Comparison of ENCODE assay signal across 8 cellular contexts in the genomic region with DNA sequence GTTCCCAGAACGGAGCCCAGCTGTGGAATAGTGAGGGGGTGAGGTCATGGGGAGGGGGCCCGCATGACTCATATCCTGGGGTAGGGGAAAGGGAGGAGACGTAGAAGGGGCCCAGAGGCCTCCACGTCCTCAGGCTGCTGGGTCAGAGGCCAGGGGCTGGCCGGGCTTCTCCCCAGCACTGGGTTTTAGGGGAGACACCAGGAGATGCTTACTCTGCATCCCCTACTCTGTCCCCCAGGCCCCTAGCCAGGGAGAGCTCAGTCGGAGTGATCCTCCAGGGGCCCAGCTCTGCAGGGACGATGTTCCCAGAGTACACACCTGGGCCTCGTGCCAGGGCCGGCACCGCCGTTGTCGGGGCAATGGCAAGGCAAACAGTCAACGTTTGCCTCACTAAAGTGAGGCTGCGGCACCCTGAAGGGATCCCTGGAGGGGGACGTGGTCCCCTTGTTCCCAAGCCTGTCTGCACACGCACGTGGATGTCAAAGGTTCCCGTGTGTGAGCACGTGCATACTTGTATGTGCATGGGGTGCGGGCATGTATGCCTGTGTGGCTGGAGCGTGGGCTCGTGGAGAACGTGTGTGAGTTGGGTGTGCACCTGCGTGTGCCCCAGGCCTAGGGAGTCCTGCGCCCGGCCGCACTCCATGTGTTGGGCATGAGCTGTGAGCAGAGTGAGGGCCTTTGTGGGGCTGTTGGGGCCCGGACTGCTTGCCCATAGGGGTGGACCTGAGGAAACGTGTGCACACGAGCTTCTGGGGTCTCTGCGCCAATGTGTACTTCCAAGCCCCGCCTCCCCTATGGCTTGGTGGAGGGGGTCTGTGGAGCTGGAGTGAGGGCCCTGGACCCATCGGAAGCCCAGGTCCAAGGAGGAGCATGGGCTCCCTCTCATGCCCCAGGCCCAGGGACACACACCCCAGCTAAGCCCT. TPM values are rescaled to one million over a fixed set of nuclear protein-coding genes. Genes with fewer than 3 reads are reported as not detected.
DNase-seq lines count a peak whose midpoint lies in the region; ATAC-seq and TF ChIP-seq lines count a peak whose summit lies in the region.
"Had no signal": no experiment of that assay in that cellular context is flagged by ENCODE, and none has a peak within 500 bp of the region (broad histone marks: within the 10 kb centered on the region; RNA-seq: fewer than 3 reads in every experiment).

No MANE protein-coding gene starts in this region.

- peaks cover 34% of the 10 kb centered on the region for H3K79me1 ChIP-seq in trophoblast cell (ENCODE audit: low read length)

- DNase-seq in chondrocyte (ENCODE audit: low spot score) (peak; percentile 94), trophoblast cell (no peak), cerebellum (ENCODE audit: low spot score) (no peak), NCI-H510A treated with DMSO at 0.1 percent for 48 hours (lab: John Stamatoyannopoulos, UW) (no peak)
- DNase-seq: SIG-M5 had no signal

- no peak overlapping the region for H2AFZ ChIP-seq in trophoblast cell (ENCODE audit: insufficient read depth, low read length, poor library complexity)

- H2BK5ac ChIP-seq in trophoblast cell (ENCODE audit: low read depth, low read length, poor library complexity): peak overlapping the region; percentile 44

- H3K4me3 ChIP-seq in HUES6 (ENCODE audit: low read depth, low read length) (no peak overlapping the region), trophoblast cell (ENCODE audit: low read depth, low read length) (no peak overlapping the region)
- H3K4me3 ChIP-seq: cardiac muscle cell had no signal

- peak overlapping the region; percentile 50 for H2BK12ac ChIP-seq in trophoblast cell (ENCODE audit: low read length)

- no peaks in the 10 kb centered on the region for H3K9me3 Mint-ChIP-seq in chondrocyte (ENCODE audit: low read depth)

- H3K9me3 ChIP-seq in HUES6 (ENCODE audit: control insufficient read depth, insufficient read depth, low read depth, low read length) (no peaks in the 10 kb centered on the region), trophoblast cell (ENCODE audit: insufficient read depth, low read depth, low read length) (no peaks in the 10 kb centered on the region)

- no peak overlapping the region; the same call in 1 of the 2 replicates for H3K27ac ChIP-seq in HUES6 (ENCODE audit: low read depth, low read length)
- no peak overlapping the region for H3K27ac ChIP-seq in trophoblast cell (ENCODE audit: low read depth, low read length)
- H3K27ac ChIP-seq: cardiac muscle cell had no signal

- H3K23ac ChIP-seq in trophoblast cell (ENCODE audit: low read length): no peak overlapping the region

- H3K27me3 Mint-ChIP-seq in chondrocyte (ENCODE audit: low read depth): no peaks in the 10 kb centered on the region

- H3K4me3 Mint-ChIP-seq in chondrocyte (ENCODE audit: unreplicated experiment): no peak overlapping the region

- peak overlapping the region; percentile 38 for H2BK120ac ChIP-seq in trophoblast cell (ENCODE audit: insufficient read depth, low read length, poor library complexity)

- peak overlapping the region; percentile 93 for H3K27ac Mint-ChIP-seq in chondrocyte (ENCODE audit: unreplicated experiment)

- peak overlapping the region; percentile 49 for H2AK5ac ChIP-seq in trophoblast cell (ENCODE audit: low read length)

- peaks cover 44% of the 10 kb centered on the region for H3K4me1 Mint-ChIP-seq in chondrocyte (ENCODE audit: low read depth)

- H3K4me1 ChIP-seq in HUES6 (ENCODE audit: control insufficient read depth, insufficient read depth, low read length): peaks cover 16% of the 10 kb centered on the region; the same call in 1 of the 2 replicates
- H3K4me1 ChIP-seq in trophoblast cell (ENCODE audit: control insufficient read depth in 1 of 2, insufficient read depth in 2 of 2, low read length in 2 of 2): peaks cover 20 to 21% of the 10 kb centered on the region in 2 experiments

- H3K4me2 ChIP-seq in trophoblast cell (ENCODE audit: low read length): no peak overlapping the region

- H3K4ac ChIP-seq in trophoblast cell (ENCODE audit: low read depth, low read length): peak overlapping the region; percentile 3

- TF ChIP-seq CTCF in chondrocyte (IDR thresholded peaks at IDR 0.05): no peak

- H3K79me2 ChIP-seq in trophoblast cell (ENCODE audit: control insufficient read depth, insufficient read depth, low read length, poor library complexity): peaks cover 3% of the 10 kb centered on the region

- peak overlapping the region; percentile 34 for H4K8ac ChIP-seq in trophoblast cell (ENCODE audit: low read depth, low read length)

- H3K36me3 Mint-ChIP-seq in chondrocyte (ENCODE audit: low read depth): no peaks in the 10 kb centered on the region

- peak overlapping the region; percentile 24 for H3K9ac ChIP-seq in HUES6 (ENCODE audit: low read length)
- H3K9ac ChIP-seq in trophoblast cell (ENCODE audit: low read length): no peak overlapping the region

- H3K27me3 ChIP-seq in HUES6 (ENCODE audit: control insufficient read depth, insufficient read depth, low read length) (no peaks in the 10 kb centered on the region), trophoblast cell (ENCODE audit: insufficient read depth, low read length) (no peaks in the 10 kb centered on the region)
- H3K27me3 ChIP-seq: cardiac muscle cell had no signal

- no peak overlapping the region for H4K12ac ChIP-seq in trophoblast cell (ENCODE audit: low read depth, low read length)

- peak overlapping the region; percentile 34 for H3K18ac ChIP-seq in trophoblast cell (ENCODE audit: low read length)

- no peak for ATAC-seq in HG03039 (IDR thresholded peaks at IDR 0.05; ENCODE audit: unreplicated experiment)

- H3K14ac ChIP-seq in trophoblast cell (ENCODE audit: low read length): peak overlapping the region; percentile 36

- no peaks in the 10 kb centered on the region for H3K36me3 ChIP-seq in HUES6 (ENCODE audit: control insufficient read depth, insufficient read depth, low read length)
- H3K36me3 ChIP-seq in trophoblast cell (ENCODE audit: control insufficient read depth in 1 of 2, insufficient read depth in 2 of 2, low read length in 2 of 2): no peaks in the 10 kb centered on the region
- H3K36me3 ChIP-seq: cardiac muscle cell had no signal

- WGBS in trophoblast cell (ENCODE audit: extremely low coverage, insufficient coverage, insufficient read length): no CpG with 5 or more reads among the region's 33 CpGs

- peak overlapping the region; percentile 81 for H4K91ac ChIP-seq in trophoblast cell (ENCODE audit: low read depth, low read length)

RNA-seq across cellular contexts. Expression of gene PRR33, which starts 14.2 kb away (rescaled TPM):
- total RNA-seq in chondrocyte (not detected in 3 replicates), cerebellum (not detected)
- polyA plus RNA-seq in trophoblast cell (2013): not detected in 2 replicates
- total RNA-seq: cardiac muscle cell had no signal
- polyA plus RNA-seq: cardiac muscle cell had no signal

RNA-seq across cellular contexts. Expression of gene LSP1, which starts 24.6 kb away (rescaled TPM):
- 7.2 to 27.5 TPM (median 7.4 TPM) in 3 replicates for total RNA-seq in chondrocyte
- polyA plus RNA-seq in trophoblast cell (2013): 0.67 and 0.68 TPM in 2 replicates
- 0.82 TPM for total RNA-seq in cerebellum
- total RNA-seq: cardiac muscle cell had no signal

RNA-seq across cellular contexts. Expression of gene TNNI2, which starts 38.7 kb away (rescaled TPM):
- total RNA-seq in chondrocyte (1.3 to 3.2 TPM (median 1.4 TPM) in 3 replicates), cerebellum (not detected)
- polyA plus RNA-seq in trophoblast cell (2013): 1.1 and 1.7 TPM in 2 replicates

RNA-seq across cellular contexts. Expression of gene TNNT3, which starts 42.0 kb away (rescaled TPM):
- total RNA-seq in chondrocyte (0.51 to 1.3 TPM in 2 of 3 replicates, not detected in the other), cerebellum (0.64 TPM)
- 4.2 and 4.5 TPM in 2 replicates for polyA plus RNA-seq in trophoblast cell (2013)

RNA-seq across cellular contexts. Expression of gene SYT8, which starts 42.7 kb away (rescaled TPM):
- total RNA-seq in chondrocyte (7.1 to 20.4 TPM (median 7.3 TPM) in 3 replicates), cerebellum (not detected)
- polyA plus RNA-seq in trophoblast cell (2013): 1.1 and 1.4 TPM in 2 replicates
- total RNA-seq: cardiac muscle cell had no signal
- polyA plus RNA-seq: cardiac muscle cell had no signal
